8 cellular contexts compared by ENCODE assay signal in the genomic region with DNA sequence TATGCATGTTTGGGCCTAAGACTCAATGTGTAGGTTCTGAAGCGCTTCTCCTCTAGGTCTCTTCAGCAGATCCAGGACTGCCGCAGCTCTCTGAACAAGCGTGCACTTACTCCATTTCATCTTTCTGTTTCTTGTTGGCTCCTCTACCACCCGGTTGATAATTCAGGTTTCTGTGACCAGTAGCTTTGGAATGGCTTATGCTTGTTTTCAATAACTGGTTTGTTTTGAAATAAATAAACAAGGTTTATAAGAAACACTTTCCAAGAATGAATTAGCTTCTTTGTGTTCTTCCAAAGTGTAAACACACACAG. TPM values are rescaled to one million over a fixed set of nuclear protein-coding genes. Genes with fewer than 3 reads are reported as not detected.
DNase-seq lines count a peak whose midpoint lies in the region; ATAC-seq, FAIRE-seq and TF ChIP-seq lines count a peak whose summit lies in the region.

No MANE protein-coding gene starts in this region.

- H3K27ac Mint-ChIP-seq in HFFc6 (peak overlapping the region; percentile 96), WTC11 (no peak overlapping the region)

- H3K36me3 Mint-ChIP-seq in HFFc6 (ENCODE audit: low read depth) (peaks cover 14% of the 10 kb centered on the region; the same call in 1 of the 2 replicates), WTC11 (no peaks in the 10 kb centered on the region)

- H3K79me2 ChIP-seq in hepatocyte, result peaks cover 41% of the 10 kb centered on the region

- H3K9me2 ChIP-seq in hepatocyte (replicated peaks; ENCODE audit: insufficient read depth), result no peaks in the 10 kb centered on the region

- H3K4me3 Mint-ChIP-seq in HFFc6 (peak overlapping the region; percentile 95), WTC11 (peak overlapping the region; percentile 79)

- H3K4me3 ChIP-seq in hepatocyte, result peak overlapping the region; percentile 78
- H3K4me3 ChIP-seq in small intestine (ENCODE audit: low read depth in 1 of 2, low read length in 2 of 2), result peak overlapping the region; percentile 77 to 90

- H3K27me3 Mint-ChIP-seq in HFFc6 (ENCODE audit: insufficient read depth), result no peaks in the 10 kb centered on the region; the same call in 1 of the 2 replicates
- peaks cover 10% of the 10 kb centered on the region for H3K27me3 Mint-ChIP-seq in WTC11 (ENCODE audit: low read depth)

- intact Hi-C loops in head of caudate nucleus (cut with DNase I), result no loop called here

- no peak for FAIRE-seq in small intestine (lab: Jason Lieb, UNC)

- 4% methylated on average over 4 of the region's 4 CpGs for WGBS in hepatocyte (ENCODE audit: low lambda C conversion rate, missing lambda C conversion rate)
- WGBS in small intestine, 3 donors, result 12 to 33% (median 28%) methylated on average over 4 of the region's 4 CpGs

- H3K4me1 ChIP-seq in hepatocyte (ENCODE audit: insufficient read depth) (no peaks in the 10 kb centered on the region), small intestine (ENCODE audit: control insufficient read depth in 2 of 2, insufficient read depth in 1 of 2, low read depth in 1 of 2, low read length in 1 of 2) (peaks cover 0 to 7% of the 10 kb centered on the region in 2 donors)

- TF ChIP-seq CTCF in HFFc6 (IDR thresholded peaks at IDR 0.05), result no peak
- TF ChIP-seq CTCF in WTC11 (IDR thresholded peaks at IDR 0.05), result no peak
- TF ChIP-seq CTCF in hepatocyte (IDR thresholded peaks at IDR 0.05; ENCODE audit: poor library complexity), result no peak

- H2AFZ ChIP-seq in hepatocyte, result peak overlapping the region; percentile 97

- peak overlapping the region; percentile 75 for H3K4me2 ChIP-seq in hepatocyte

- no peaks in the 10 kb centered on the region for H3K36me3 ChIP-seq in hepatocyte (replicated peaks; ENCODE audit: insufficient read depth, low read depth)
- H3K36me3 ChIP-seq in small intestine (ENCODE audit: control insufficient read depth in 2 of 2, insufficient read depth in 2 of 2, low read length in 2 of 2), result no peaks in the 10 kb centered on the region

- no peak for DNase-seq in HFFc6
- no peak for DNase-seq in WTC11 (ENCODE audit: low spot score)
- no peak for DNase-seq in hepatocyte (ENCODE audit: low spot score)
- DNase-seq in small intestine, result no peak
- no peak for DNase-seq in NCI-H2081 treated with DMSO at 0.1 percent for 48 hours (lab: John Stamatoyannopoulos, UW)
- DNase-seq in NCI-H774 (lab: John Stamatoyannopoulos, UW), result no peak
- no peak for DNase-seq in NCI-H2196 (lab: John Stamatoyannopoulos, UW; ENCODE audit: unreplicated experiment)
- no peak for DNase-seq in head of caudate nucleus

- POLR2A ChIA-PET in WTC11 (lab: Charles Lee), result no interaction called here

- no peaks in the 10 kb centered on the region for H3K27me3 ChIP-seq in hepatocyte
- H3K27me3 ChIP-seq in small intestine (ENCODE audit: control insufficient read depth in 2 of 2, insufficient read depth in 2 of 2, low read length in 2 of 2), result no peaks in the 10 kb centered on the region

- CTCF ChIA-PET in WTC11 (lab: Charles Lee), result no interaction called here

- peaks cover 39% of the 10 kb centered on the region for H3K4me1 Mint-ChIP-seq in HFFc6 (ENCODE audit: low read depth)
- H3K4me1 Mint-ChIP-seq in WTC11, result peaks cover 29% of the 10 kb centered on the region

- no peak for ATAC-seq in WTC11

- H3K9me3 ChIP-seq in hepatocyte (ENCODE audit: low read depth), result no peaks in the 10 kb centered on the region
- H3K9me3 ChIP-seq in small intestine (ENCODE audit: control insufficient read depth, low read depth), result no peaks in the 10 kb centered on the region

- H4K20me1 ChIP-seq in hepatocyte (ENCODE audit: insufficient read depth, poor library complexity, severe bottlenecking), result peaks cover 5% of the 10 kb centered on the region

- H3K9me3 Mint-ChIP-seq in HFFc6 (no peaks in the 10 kb centered on the region), WTC11 (no peaks in the 10 kb centered on the region)

- H3K27ac ChIP-seq in hepatocyte (peak overlapping the region; percentile 78), small intestine (ENCODE audit: low read depth in 1 of 2, low read length in 1 of 2) (peak overlapping the region; percentile 80 to 97)

TF ChIP-seq in WTC11, 78 proteins besides CTCF, POLR2A, EP300 and RAD21:
- TF ChIP-seq, protein P1, sequence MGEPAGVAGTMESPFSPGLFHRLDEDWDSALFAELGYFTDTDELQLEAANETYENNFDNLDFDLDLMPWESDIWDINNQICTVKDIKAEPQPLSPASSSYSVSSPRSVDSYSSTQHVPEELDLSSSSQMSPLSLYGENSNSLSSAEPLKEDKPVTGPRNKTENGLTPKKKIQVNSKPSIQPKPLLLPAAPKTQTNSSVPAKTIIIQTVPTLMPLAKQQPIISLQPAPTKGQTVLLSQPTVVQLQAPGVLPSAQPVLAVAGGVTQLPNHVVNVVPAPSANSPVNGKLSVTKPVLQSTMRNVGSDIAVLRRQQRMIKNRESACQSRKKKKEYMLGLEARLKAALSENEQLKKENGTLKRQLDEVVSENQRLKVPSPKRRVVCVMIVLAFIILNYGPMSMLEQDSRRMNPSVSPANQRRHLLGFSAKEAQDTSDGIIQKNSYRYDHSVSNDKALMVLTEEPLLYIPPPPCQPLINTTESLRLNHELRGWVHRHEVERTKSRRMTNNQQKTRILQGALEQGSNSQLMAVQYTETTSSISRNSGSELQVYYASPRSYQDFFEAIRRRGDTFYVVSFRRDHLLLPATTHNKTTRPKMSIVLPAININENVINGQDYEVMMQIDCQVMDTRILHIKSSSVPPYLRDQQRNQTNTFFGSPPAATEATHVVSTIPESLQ (CRISPR knock-in tag; IDR thresholded peaks at IDR 0.05), result no peak

RNA-seq across cellular contexts. Expression of a gene that starts 1.5 kb away (rescaled TPM):
- 10 to 100 TPM; 33.3 to 57.9 (median 45.5) TPM for total RNA-seq in HFFc6 (2021; fragmentation: NEBNext Ultra II Directional; extraction: Animal tissue kit (Norgen Biotek cat#: 25700))
- total RNA-seq in WTC11 (2021) (7.4 to 8.4 TPM (median 8.3 TPM) in 3 replicates), hepatocyte (14.5 and 18.5 TPM in 2 replicates)
- polyA plus RNA-seq in hepatocyte (7.6 and 10.6 TPM in 2 replicates), small intestine (1 to 10 TPM in 2 of 3 donors, under 1 TPM in 1; 0.67 to 5.1 (median 4.7) TPM)
